13 cellular contexts compared by ENCODE assay signal in genomic region chr16:27377666-27378485, GRCh38. TPM values are rescaled to one million over a fixed set of nuclear protein-coding genes. Genes with fewer than 3 reads are reported as not detected.
DNase-seq lines count a peak whose midpoint lies in the region; ATAC-seq and TF ChIP-seq lines count a peak whose summit lies in the region.
"Had no signal": no experiment of that assay in that cellular context is flagged by ENCODE, and none has a peak within 500 bp of the region (broad histone marks: within the 10 kb centered on the region; RNA-seq: fewer than 3 reads in every experiment).

No MANE protein-coding gene starts in this region.

- intact Hi-C loops in activated CD4-positive, alpha-beta T cell treated with anti-CD3 and anti-CD28 coated beads for 36 hours (cut with DNase I, micrococcal nuclease): loop anchor here in 1 of 2 experiments (2.0 kb wide), 1 partner anchor 25 kb away; the partner anchor contains the start of gene IL21R
- intact Hi-C loops in activated T-helper 1 cell treated with anti-CD3 and anti-CD28 coated beads, Interleukin-12 subunit alpha, Interleukin-12 subunit beta, Interleukin-2, Interleukin-4 antibody, amounts not matched to agents 30 ng/mL and 10 ng/mL and 1 ng/mL, durations not matched to agents 14 hours and 24 hours and 36 hours (cut with micrococcal nuclease): loop anchor here (1.0 kb wide), 1 partner anchor 9 kb away; no protein-coding TSS in a partner anchor
- intact Hi-C loops in posterior vena cava (cut with DNase I): no loop called here

- peak overlapping the region; percentile 20 for H3K4me3 Mint-ChIP-seq in activated CD4-positive, alpha-beta T cell treated with anti-CD3 and anti-CD28 coated beads for 36 hours
- H3K4me3 Mint-ChIP-seq in activated T-helper 1 cell treated with anti-CD3 and anti-CD28 coated beads, Interleukin-12 subunit alpha, Interleukin-12 subunit beta, Interleukin-2, Interleukin-4 antibody, amounts not matched to agents 30 ng/mL and 10 ng/mL and 1 ng/mL, durations not matched to agents 14 hours and 24 hours and 36 hours: peak overlapping the region; percentile 81
- H3K4me3 Mint-ChIP-seq in progenitor cell of endocrine pancreas (ENCODE audit: low read depth): no peak overlapping the region
- H3K4me3 Mint-ChIP-seq: type B pancreatic cell had no signal

- no peak for TF ChIP-seq CTCF in progenitor cell of endocrine pancreas (IDR thresholded peaks at IDR 0.05; ENCODE audit: unreplicated experiment)

- H3K36me3 Mint-ChIP-seq in activated CD4-positive, alpha-beta T cell treated with anti-CD3 and anti-CD28 coated beads for 36 hours (ENCODE audit: low read depth): no peaks in the 10 kb centered on the region
- H3K36me3 Mint-ChIP-seq in activated T-helper 1 cell treated with anti-CD3 and anti-CD28 coated beads, Interleukin-12 subunit alpha, Interleukin-12 subunit beta, Interleukin-2, Interleukin-4 antibody, amounts not matched to agents 30 ng/mL and 10 ng/mL and 1 ng/mL, durations not matched to agents 14 hours and 24 hours and 36 hours (ENCODE audit: low read depth): peaks cover 5% of the 10 kb centered on the region
- no peaks in the 10 kb centered on the region for H3K36me3 Mint-ChIP-seq in progenitor cell of endocrine pancreas (ENCODE audit: insufficient read depth)
- H3K36me3 Mint-ChIP-seq: type B pancreatic cell had no signal

- DNase-seq in activated CD4-positive, alpha-beta T cell treated with anti-CD3 and anti-CD28 coated beads for 36 hours: peak; percentile 51
- no peak for DNase-seq in activated CD4-positive, alpha-beta T cell treated with anti-CD3 and anti-CD28 coated beads, Interleukin-2, amount 50 U/mL, for 1 hour
- peak; percentile 39 for DNase-seq in activated T-helper 1 cell treated with anti-CD3 and anti-CD28 coated beads, Interleukin-12 subunit alpha, Interleukin-12 subunit beta, Interleukin-2, Interleukin-4 antibody, amounts not matched to agents 30 ng/mL and 10 ng/mL and 1 ng/mL, durations not matched to agents 14 hours and 24 hours and 36 hours (ENCODE audit: low spot score)
- peak; percentile 12 for DNase-seq in posterior vena cava (ENCODE audit: low spot score)
- no peak for DNase-seq in progenitor cell of endocrine pancreas (ENCODE audit: low spot score, unreplicated experiment)
- DNase-seq: colonic mucosa, NCI-H446, right lobe of liver, RPMI8226 had no signal

- no peaks in the 10 kb centered on the region for H3K27me3 Mint-ChIP-seq in activated CD4-positive, alpha-beta T cell treated with anti-CD3 and anti-CD28 coated beads for 36 hours
- H3K27me3 Mint-ChIP-seq in activated T-helper 1 cell treated with anti-CD3 and anti-CD28 coated beads, Interleukin-12 subunit alpha, Interleukin-12 subunit beta, Interleukin-2, Interleukin-4 antibody, amounts not matched to agents 30 ng/mL and 10 ng/mL and 1 ng/mL, durations not matched to agents 14 hours and 24 hours and 36 hours (ENCODE audit: insufficient read depth): no peaks in the 10 kb centered on the region
- peaks cover 4% of the 10 kb centered on the region for H3K27me3 Mint-ChIP-seq in progenitor cell of endocrine pancreas

- POLR2A ChIA-PET in activated CD4-positive, alpha-beta T cell treated with anti-CD3 and anti-CD28 coated beads for 36 hours (lab: Charles Lee): interaction anchor here (0.6 to 2.9 kb wide), 7 partner anchors 11 to 172 kb away, joined by 3 to 23 read pairs (median 5); partner anchors contain the start of gene IL21R

- CTCF ChIA-PET in activated CD4-positive, alpha-beta T cell treated with anti-CD3 and anti-CD28 coated beads for 36 hours (lab: Charles Lee): interaction anchor here (0.7 to 2.0 kb wide), 9 partner anchors 10 to 700 kb away, joined by 3 to 9 read pairs (median 5); partner anchors contain the start of gene IL21R

- H3K9me3 Mint-ChIP-seq in activated CD4-positive, alpha-beta T cell treated with anti-CD3 and anti-CD28 coated beads for 36 hours (ENCODE audit: low read depth): no peaks in the 10 kb centered on the region
- peaks cover 9% of the 10 kb centered on the region for H3K9me3 Mint-ChIP-seq in activated T-helper 1 cell treated with anti-CD3 and anti-CD28 coated beads, Interleukin-12 subunit alpha, Interleukin-12 subunit beta, Interleukin-2, Interleukin-4 antibody, amounts not matched to agents 30 ng/mL and 10 ng/mL and 1 ng/mL, durations not matched to agents 14 hours and 24 hours and 36 hours
- no peaks in the 10 kb centered on the region for H3K9me3 Mint-ChIP-seq in progenitor cell of endocrine pancreas (ENCODE audit: low read depth)
- H3K9me3 Mint-ChIP-seq: type B pancreatic cell had no signal

- H3K4me1 Mint-ChIP-seq in activated CD4-positive, alpha-beta T cell treated with anti-CD3 and anti-CD28 coated beads for 36 hours: peaks cover 45% of the 10 kb centered on the region
- H3K4me1 Mint-ChIP-seq in activated T-helper 1 cell treated with anti-CD3 and anti-CD28 coated beads, Interleukin-12 subunit alpha, Interleukin-12 subunit beta, Interleukin-2, Interleukin-4 antibody, amounts not matched to agents 30 ng/mL and 10 ng/mL and 1 ng/mL, durations not matched to agents 14 hours and 24 hours and 36 hours (ENCODE audit: low read depth): peaks cover 49% of the 10 kb centered on the region
- H3K4me1 Mint-ChIP-seq in progenitor cell of endocrine pancreas (ENCODE audit: low read depth): no peaks in the 10 kb centered on the region

- ATAC-seq in activated CD4-positive, alpha-beta T cell treated with anti-CD3 and anti-CD28 coated beads for 36 hours: peak; percentile 39
- ATAC-seq in HG02885 (IDR thresholded peaks at IDR 0.05; ENCODE audit: poor library complexity, unreplicated experiment): peak; percentile 43
- no peak for ATAC-seq in GM21825 (IDR thresholded peaks at IDR 0.05; ENCODE audit: unreplicated experiment)
- ATAC-seq in GM21786 (IDR thresholded peaks at IDR 0.05; ENCODE audit: unreplicated experiment): no peak
- ATAC-seq: right lobe of liver had no signal

- peak overlapping the region; percentile 89 for H3K27ac Mint-ChIP-seq in activated CD4-positive, alpha-beta T cell treated with anti-CD3 and anti-CD28 coated beads for 36 hours
- peak overlapping the region; percentile 99 for H3K27ac Mint-ChIP-seq in activated T-helper 1 cell treated with anti-CD3 and anti-CD28 coated beads, Interleukin-12 subunit alpha, Interleukin-12 subunit beta, Interleukin-2, Interleukin-4 antibody, amounts not matched to agents 30 ng/mL and 10 ng/mL and 1 ng/mL, durations not matched to agents 14 hours and 24 hours and 36 hours
- no peak overlapping the region for H3K27ac Mint-ChIP-seq in progenitor cell of endocrine pancreas
- H3K27ac Mint-ChIP-seq: type B pancreatic cell had no signal

RNA-seq across cellular contexts. Expression of gene IL21R, which starts 24.1 kb away (rescaled TPM):
- 10 to 100 TPM; 61.8 to 73.5 TPM for total RNA-seq in activated CD4-positive, alpha-beta T cell treated with anti-CD3 and anti-CD28 coated beads for 36 hours
- total RNA-seq in activated T-helper 1 cell treated with anti-CD3 and anti-CD28 coated beads, Interleukin-12 subunit alpha, Interleukin-12 subunit beta, Interleukin-2, Interleukin-4 antibody, amounts not matched to agents 30 ng/mL and 10 ng/mL and 1 ng/mL, durations not matched to agents 14 hours and 24 hours and 36 hours: 101 and 104 TPM in 2 replicates
- total RNA-seq in posterior vena cava (under 1 TPM; 0.24 to 0.56 TPM), progenitor cell of endocrine pancreas (not detected in 2 replicates)

Comparison
In these comparisons a context has a peak if more than half of its experiments do, and no peak if none do; other contexts are left out.
1. DNase-seq: peak in activated CD4-positive, alpha-beta T cell treated with anti-CD3 and anti-CD28 coated beads for 36 hours (single experiment), activated T-helper 1 cell treated with anti-CD3 and anti-CD28 coated beads, Interleukin-12 subunit alpha, Interleukin-12 subunit beta, Interleukin-2, Interleukin-4 antibody, amounts not matched to agents 30 ng/mL and 10 ng/mL and 1 ng/mL, durations not matched to agents 14 hours and 24 hours and 36 hours (single experiment) and posterior vena cava (single experiment); none in activated CD4-positive, alpha-beta T cell treated with anti-CD3 and anti-CD28 coated beads, Interleukin-2, amount 50 U/mL, for 1 hour (single experiment) and progenitor cell of endocrine pancreas (single experiment).
2. ATAC-seq: peak in activated CD4-positive, alpha-beta T cell treated with anti-CD3 and anti-CD28 coated beads for 36 hours (single experiment) and HG02885 (single experiment); none in GM21825 (single experiment) and GM21786 (single experiment).
3. RNA of gene IL21R, which starts 24.1 kb away (total RNA-seq): 101 to 104 TPM in activated T-helper 1 cell treated with anti-CD3 and anti-CD28 coated beads, Interleukin-12 subunit alpha, Interleukin-12 subunit beta, Interleukin-2, Interleukin-4 antibody, amounts not matched to agents 30 ng/mL and 10 ng/mL and 1 ng/mL, durations not matched to agents 14 hours and 24 hours and 36 hours and 61.8 to 73.5 TPM in activated CD4-positive, alpha-beta T cell treated with anti-CD3 and anti-CD28 coated beads for 36 hours; 0.24 to 0.56 TPM in posterior vena cava and not detected in progenitor cell of endocrine pancreas; every median in the first group is over 10 times any median in the second.